Comparison of ENCODE assay signal across 10 cellular contexts in genomic region chr7:2732959-2733584, GRCh38. TPM values are rescaled to one million over a fixed set of nuclear protein-coding genes. Genes with fewer than 3 reads are reported as not detected.
A peak's percentile ranks its signal among the peaks of the same experiment; 100 is the strongest.
DNase-seq lines count a peak whose midpoint lies in the region; ATAC-seq and TF ChIP-seq lines count a peak whose summit lies in the region.
"Had no signal": no experiment of that assay in that cellular context is flagged by ENCODE, and none has a peak within 500 bp of the region (broad histone marks: within the 10 kb centered on the region; RNA-seq: fewer than 3 reads in every experiment).

No MANE protein-coding gene starts in this region.

- DNase-seq in D341Med (ENCODE audit: low spot score) (peak; percentile 21), RWPE2 (ENCODE audit: low spot score) (peak; percentile 19), fibroblast of villous mesenchyme (ENCODE audit: low read depth) (peak; percentile 76), posterior vena cava (ENCODE audit: low spot score) (peak; percentile 91)
- DNase-seq in stimulated activated CD4-positive, alpha-beta T cell treated with anti-CD3 and anti-CD28 coated beads, Interleukin-12 subunit alpha, Interleukin-12 subunit beta, amount 100 ng/mL, for 4 hours = no peak
- DNase-seq in effector memory CD8-positive, alpha-beta T cell = no peak

- H3K27me3 ChIP-seq in RWPE2 (ENCODE audit: insufficient read depth, poor library complexity, severe bottlenecking) = no peaks in the 10 kb centered on the region

- H3K4me1 Mint-ChIP-seq in effector memory CD8-positive, alpha-beta T cell (ENCODE audit: low read depth in 2 of 2) = peaks cover 5% of the 10 kb centered on the region in 2 donors

- no peak overlapping the region for H3K27ac ChIP-seq in RWPE2 (ENCODE audit: poor library complexity, severe bottlenecking)
- H3K27ac ChIP-seq: KMS-11 had no signal

- H3K4me1 ChIP-seq in RWPE2 (ENCODE audit: insufficient read depth, poor library complexity, severe bottlenecking) = peaks cover 5% of the 10 kb centered on the region

- peaks cover 36% of the 10 kb centered on the region for H3K36me3 ChIP-seq in RWPE2 (ENCODE audit: low read depth)

- no peaks in the 10 kb centered on the region for H3K36me3 Mint-ChIP-seq in effector memory CD8-positive, alpha-beta T cell (ENCODE audit: insufficient read depth)

- ATAC-seq in RWPE2 (ENCODE audit: low read depth) (peak; percentile 51; the same call in 2 of the 3 replicates), GM21367 (IDR thresholded peaks at IDR 0.05; ENCODE audit: unreplicated experiment) (no peak), HG03039 (IDR thresholded peaks at IDR 0.05; ENCODE audit: unreplicated experiment) (no peak)
- no peak for ATAC-seq in effector memory CD8-positive, alpha-beta T cell (replicated peaks)

- no peaks in the 10 kb centered on the region for H3K27me3 Mint-ChIP-seq in effector memory CD8-positive, alpha-beta T cell
- H3K27me3 Mint-ChIP-seq: stimulated activated naive CD8-positive, alpha-beta T cell treated with anti-CD3 and anti-CD28 coated beads, Interleukin-15, Interleukin-2, amounts not matched to agents 100 ng/mL and 50 ng/mL, for 24 hours had no signal

- H3K4me3 Mint-ChIP-seq in effector memory CD8-positive, alpha-beta T cell = no peak overlapping the region
- H3K4me3 Mint-ChIP-seq: stimulated activated naive CD8-positive, alpha-beta T cell treated with anti-CD3 and anti-CD28 coated beads, Interleukin-15, Interleukin-2, amounts not matched to agents 100 ng/mL and 50 ng/mL, for 24 hours had no signal

- H3K9me3 ChIP-seq in RWPE2 (ENCODE audit: severe bottlenecking) = peaks cover 2% of the 10 kb centered on the region

- H3K4me3 ChIP-seq in RWPE2 (ENCODE audit: severe bottlenecking) (no peak overlapping the region), fibroblast of villous mesenchyme (ENCODE audit: low read depth, low read length) (no peak overlapping the region)

- H3K9me3 Mint-ChIP-seq in effector memory CD8-positive, alpha-beta T cell = no peaks in the 10 kb centered on the region
- H3K9me3 Mint-ChIP-seq: stimulated activated naive CD8-positive, alpha-beta T cell treated with anti-CD3 and anti-CD28 coated beads, Interleukin-15, Interleukin-2, amounts not matched to agents 100 ng/mL and 50 ng/mL, for 24 hours had no signal

- no peak overlapping the region for H3K27ac Mint-ChIP-seq in effector memory CD8-positive, alpha-beta T cell

- intact Hi-C loops in posterior vena cava (cut with DNase I) = no loop called here

- no peak for TF ChIP-seq CTCF in RWPE2 (IDR thresholded peaks at IDR 0.05; ENCODE audit: poor library complexity, severe bottlenecking)
- no peak for TF ChIP-seq CTCF in fibroblast of villous mesenchyme (IDR thresholded peaks at IDR 0.05; ENCODE audit: insufficient read depth, low read depth, low read length)

RNA-seq across cellular contexts. Expression of gene AMZ1, which starts 45.1 kb away (rescaled TPM):
- total RNA-seq in fibroblast of villous mesenchyme = 12.2 and 14.2 TPM in 2 replicates
- total RNA-seq in posterior vena cava = 1 to 10 TPM in 1 of 2 donors, under 1 TPM in 1; 0.32 to 1.1 TPM

Comparison
In these comparisons a context has a peak if more than half of its experiments do, and no peak if none do; other contexts are left out.
1. DNase-seq: peak in D341Med (single experiment), RWPE2 (single experiment), fibroblast of villous mesenchyme (single experiment) and posterior vena cava (single experiment); none in stimulated activated CD4-positive, alpha-beta T cell treated with anti-CD3 and anti-CD28 coated beads, Interleukin-12 subunit alpha, Interleukin-12 subunit beta, amount 100 ng/mL, for 4 hours (single experiment) and effector memory CD8-positive, alpha-beta T cell (0 of 3).